ENCODE assay signal across 8 cellular contexts in genomic region chr19:10252707-10253106, GRCh38. TPM values are rescaled to one million over a fixed set of nuclear protein-coding genes. Genes with fewer than 3 reads are reported as not detected.
DNase-seq lines count a peak whose midpoint lies in the region; ATAC-seq, FAIRE-seq and TF ChIP-seq lines count a peak whose summit lies in the region.

No MANE protein-coding gene starts in this region.

- intact Hi-C loops in lower lobe of right lung (cut with DNase I), result no loop called here

- no peaks in the 10 kb centered on the region for H3K9me3 Mint-ChIP-seq in activated T-cell treated with anti-CD3 and anti-CD28 coated beads, Interleukin-2, amount 50 U/mL, for 24 hours
- H3K9me3 Mint-ChIP-seq in astrocyte (ENCODE audit: unreplicated experiment), result no peaks in the 10 kb centered on the region

- H3K9ac ChIP-seq in astrocyte (ENCODE audit: low read length), result peak overlapping the region; percentile 89

- TF ChIP-seq EP300 in tibial nerve (IDR thresholded peaks at IDR 0.05), result no peak

- no peak for TF ChIP-seq POLR2A in tibial nerve (IDR thresholded peaks at IDR 0.05)
- no peak for TF ChIP-seq POLR2A in GM12892 (IDR thresholded peaks at IDR 0.05; ENCODE audit: low read depth, low read length)

- H3K27me3 ChIP-seq in astrocyte (ENCODE audit: insufficient read depth, low read length) (no peaks in the 10 kb centered on the region), lower lobe of right lung (ENCODE audit: low read depth) (no peaks in the 10 kb centered on the region), tibial nerve (no peaks in the 10 kb centered on the region)

- peaks cover 23% of the 10 kb centered on the region for H3K79me2 ChIP-seq in astrocyte (ENCODE audit: insufficient read depth, low read length)

- 21 to 27% methylated on average over 8 of the region's 8 CpGs for WGBS in tibial nerve, 2 donors

- no peak for ATAC-seq in lower lobe of right lung

- H2AFZ ChIP-seq in astrocyte (ENCODE audit: low read depth, low read length), result peak overlapping the region; percentile 94

- H3K4me1 ChIP-seq in astrocyte (ENCODE audit: insufficient read depth, low read length) (peaks cover 9% of the 10 kb centered on the region), lower lobe of right lung (peaks cover 23% of the 10 kb centered on the region), tibial nerve (peaks cover 0 to 35% (median 8%) of the 10 kb centered on the region in 4 donors)

- peak overlapping the region; percentile 91 for H3K4me3 ChIP-seq in astrocyte (ENCODE audit: insufficient read depth, low read depth, low read length)
- H3K4me3 ChIP-seq in lower lobe of right lung, result peak overlapping the region; percentile 92
- H3K4me3 ChIP-seq in tibial nerve, result peak overlapping the region; percentile 73 to 95 (median 84)

- peaks cover 59% of the 10 kb centered on the region for H3K36me3 Mint-ChIP-seq in activated T-cell treated with anti-CD3 and anti-CD28 coated beads, Interleukin-2, amount 50 U/mL, for 24 hours (ENCODE audit: low read depth)
- peaks cover 21% of the 10 kb centered on the region for H3K36me3 Mint-ChIP-seq in astrocyte (ENCODE audit: low read depth, unreplicated experiment)

- FAIRE-seq in astrocyte (lab: Jason Lieb, UNC), result no peak
- FAIRE-seq in GM12892 (lab: Jason Lieb, UNC), result no peak

- no peak for TF ChIP-seq CTCF in astrocyte (IDR thresholded peaks at IDR 0.05; ENCODE audit: insufficient read depth, low read depth, low read length)
- TF ChIP-seq CTCF in lower lobe of right lung (IDR thresholded peaks at IDR 0.05), result no peak
- TF ChIP-seq CTCF in tibial nerve (IDR thresholded peaks at IDR 0.05), result no peak

- H3K36me3 ChIP-seq in astrocyte (ENCODE audit: insufficient read depth, low read length) (peaks cover 13% of the 10 kb centered on the region), lower lobe of right lung (peaks cover 43% of the 10 kb centered on the region), tibial nerve (peaks cover 2 to 40% (median 12%) of the 10 kb centered on the region in 3 donors)

- peaks cover 8% of the 10 kb centered on the region for H4K20me1 ChIP-seq in astrocyte (ENCODE audit: insufficient read depth, low read length)

- peak overlapping the region; percentile 96 for H3K4me2 ChIP-seq in astrocyte (ENCODE audit: low read length)

- H3K4me3 Mint-ChIP-seq in activated T-cell treated with anti-CD3 and anti-CD28 coated beads, Interleukin-2, amount 50 U/mL, for 24 hours, result peak overlapping the region; percentile 96
- H3K4me3 Mint-ChIP-seq in astrocyte (ENCODE audit: unreplicated experiment), result peak overlapping the region; percentile 97

- peak overlapping the region; percentile 99 for H3K27ac Mint-ChIP-seq in activated T-cell treated with anti-CD3 and anti-CD28 coated beads, Interleukin-2, amount 50 U/mL, for 24 hours
- peak overlapping the region; percentile 86 for H3K27ac Mint-ChIP-seq in astrocyte (ENCODE audit: unreplicated experiment)

- H3K4me1 Mint-ChIP-seq in activated T-cell treated with anti-CD3 and anti-CD28 coated beads, Interleukin-2, amount 50 U/mL, for 24 hours (ENCODE audit: low read depth), result peaks cover 32% of the 10 kb centered on the region
- no peaks in the 10 kb centered on the region for H3K4me1 Mint-ChIP-seq in astrocyte (ENCODE audit: low read depth, unreplicated experiment)

- H3K9me3 ChIP-seq in astrocyte (ENCODE audit: insufficient read depth, low read depth, low read length) (no peaks in the 10 kb centered on the region), lower lobe of right lung (no peaks in the 10 kb centered on the region), tibial nerve (no peaks in the 10 kb centered on the region)

- no peaks in the 10 kb centered on the region for H3K27me3 Mint-ChIP-seq in activated T-cell treated with anti-CD3 and anti-CD28 coated beads, Interleukin-2, amount 50 U/mL, for 24 hours
- H3K27me3 Mint-ChIP-seq in astrocyte (ENCODE audit: low read depth, unreplicated experiment), result no peaks in the 10 kb centered on the region

- no peak for DNase-seq in activated T-cell treated with anti-CD3 and anti-CD28 coated beads, Interleukin-2, amount 50 U/mL, for 24 hours
- DNase-seq in activated T-cell treated with anti-CD3 and anti-CD28 coated beads, Interleukin-2, amount 50 U/mL, for 48 hours, result no peak
- DNase-seq in astrocyte (ENCODE audit: low read depth) (no peak), lower lobe of right lung (no peak), tibial nerve (ENCODE audit: low spot score in 2 of 2) (no peak), NCI-H2029 treated with DMSO at 0.1 percent for 48 hours (lab: John Stamatoyannopoulos, UW) (no peak), NOMO-1 treated with DMSO at 0.1 percent for 48 hours (lab: John Stamatoyannopoulos, UW; ENCODE audit: unreplicated experiment) (no peak), GM12892 (ENCODE audit: insufficient read length) (no peak)

- peak overlapping the region; percentile 75 for H3K27ac ChIP-seq in astrocyte (ENCODE audit: low read depth, low read length)
- H3K27ac ChIP-seq in lower lobe of right lung, result peak overlapping the region; percentile 90
- H3K27ac ChIP-seq in tibial nerve, result peak overlapping the region in 3 of 4 donors; percentile 82 to 89 (median 89)

RNA-seq across cellular contexts. Expression of gene MRPL4, which starts 0.7 kb away (rescaled TPM):
- 57.8 and 60.3 TPM in 2 replicates for total RNA-seq in astrocyte
- 40.3 TPM for total RNA-seq in lower lobe of right lung
- 10 to 100 TPM; 37.9 to 83.1 (median 47.8) TPM for total RNA-seq in tibial nerve
- polyA plus RNA-seq in GM12892 (2012; ENCODE audit: missing spikeins), result 49.2 TPM

RNA-seq across cellular contexts. Expression of gene ICAM1, which starts 18.2 kb away (rescaled TPM):
- total RNA-seq in astrocyte, result 9.3 and 11.0 TPM in 2 replicates
- 95.9 TPM for total RNA-seq in lower lobe of right lung
- total RNA-seq in tibial nerve, result 10 to 100 TPM; 14.7 to 50.1 (median 43.1) TPM
- polyA plus RNA-seq in GM12892 (2012; ENCODE audit: missing spikeins), result 48.8 TPM

RNA-seq across cellular contexts. Expression of gene S1PR2, which starts 21.6 kb away (rescaled TPM):
- 15.7 and 16.8 TPM in 2 replicates for total RNA-seq in astrocyte
- 15.4 TPM for total RNA-seq in lower lobe of right lung
- total RNA-seq in tibial nerve, result 10 to 100 TPM; 11.6 to 13.3 (median 12.2) TPM
- 10.6 TPM for polyA plus RNA-seq in GM12892 (2012; ENCODE audit: missing spikeins)

RNA-seq across cellular contexts. Expression of gene ICAM4, which starts 34.0 kb away (rescaled TPM):
- total RNA-seq in astrocyte (0.20 TPM in 1 of 2 replicates, not detected in the other), lower lobe of right lung (10.0 TPM), tibial nerve (1 to 10 TPM in 1 of 4 donors, not detected in 3; 1.3 TPM)
- 0.78 TPM for polyA plus RNA-seq in GM12892 (2012; ENCODE audit: missing spikeins)

RNA-seq across cellular contexts. Expression of gene ICAM5, which starts 37.0 kb away (rescaled TPM):
- total RNA-seq in astrocyte (0.07 and 0.31 TPM in 2 replicates), lower lobe of right lung (15.3 TPM), tibial nerve (1 to 10 TPM in 2 of 4 donors, under 1 TPM in 2; 0.21 to 2.7 (median 0.93) TPM)
- polyA plus RNA-seq in GM12892 (2012; ENCODE audit: missing spikeins), result 3.2 TPM
